ENCODE assay signal across 1 cellular context in genomic region chr1:11804666-11805453, GRCh38.
TF ChIP-seq lines count a peak whose summit lies in the region.

No MANE protein-coding gene starts in this region.

TF ChIP-seq in K562, 482 proteins besides CTCF, POLR2A, EP300 and RAD21 (continued from another document and continues in another):
- no peak for TF ChIP-seq IRF1 (CRISPR knock-in tag; IDR thresholded peaks at IDR 0.05; ENCODE audit: borderline replicate concordance)
- TF ChIP-seq ATF3 (IDR thresholded peaks at IDR 0.05) = no peak
- no peak for TF ChIP-seq ATF3 (CRISPR knock-in tag; conservative IDR thresholded peaks at IDR 0.05)
- TF ChIP-seq SRSF3 (IDR thresholded peaks at IDR 0.05; ENCODE audit: insufficient read depth, low read length) = no peak
- no peak for TF ChIP-seq ZNF586 (CRISPR knock-in tag; conservative IDR thresholded peaks at IDR 0.05)
- TF ChIP-seq RBM25 (IDR thresholded peaks at IDR 0.05; ENCODE audit: low read depth, low read length, severe bottlenecking) = no peak
- no peak for TF ChIP-seq EGR1 (conservative IDR thresholded peaks at IDR 0.05)
- TF ChIP-seq ZNF655 (CRISPR knock-in tag; IDR thresholded peaks at IDR 0.05) = no peak
- no peak for TF ChIP-seq STAT5B (CRISPR knock-in tag; IDR thresholded peaks at IDR 0.05)
- no peak for TF ChIP-seq PRDM10 (IDR thresholded peaks at IDR 0.05; ENCODE audit: partially characterized antibody)
- no peak for TF ChIP-seq JUNB (CRISPR knock-in tag; conservative IDR thresholded peaks at IDR 0.05)
- TF ChIP-seq HNRNPLL (IDR thresholded peaks at IDR 0.05; ENCODE audit: low read depth, low read length, poor library complexity, severe bottlenecking) = no peak
- TF ChIP-seq ZNF146 (CRISPR knock-in tag; IDR thresholded peaks at IDR 0.05; ENCODE audit: unreplicated experiment) = no peak
- 0 out of 2 replicates have a peak, but pooled peaks have one; percentile 41 for TF ChIP-seq RFX7 (CRISPR knock-in tag; IDR thresholded peaks at IDR 0.05)
- TF ChIP-seq ZNF354B (CRISPR knock-in tag; IDR thresholded peaks at IDR 0.05) = no peak
- no peak for TF ChIP-seq TCF7L2 (IDR thresholded peaks at IDR 0.05; ENCODE audit: low read depth, low read length)
- TF ChIP-seq HNRNPL (IDR thresholded peaks at IDR 0.05; ENCODE audit: low read depth, low read length) = no peak
- TF ChIP-seq COPS2 (conservative IDR thresholded peaks at IDR 0.05) = no peak
- no peak for TF ChIP-seq KLF6 (CRISPR knock-in tag; IDR thresholded peaks at IDR 0.05; ENCODE audit: borderline replicate concordance)
- TF ChIP-seq SIRT6 (IDR thresholded peaks at IDR 0.05; ENCODE audit: low read depth, low read length) = no peak
- no peak for TF ChIP-seq ZNF282 (CRISPR knock-in tag; IDR thresholded peaks at IDR 0.05)
- TF ChIP-seq U2AF2 (optimal IDR thresholded peaks at IDR 0.05; ENCODE audit: low read depth, low read length) = no peak
- TF ChIP-seq DDX20 (tag; IDR thresholded peaks at IDR 0.05; ENCODE audit: low read depth) = no peak
- TF ChIP-seq RFX1 (IDR thresholded peaks at IDR 0.05) = no peak
- TF ChIP-seq SUPT5H (IDR thresholded peaks at IDR 0.05) = peak; percentile 31; the same call in 1 of the 2 replicates
- no peak for TF ChIP-seq THRAP3 (IDR thresholded peaks at IDR 0.05; ENCODE audit: borderline replicate concordance)
- no peak for TF ChIP-seq NEUROD1 (IDR thresholded peaks at IDR 0.05; ENCODE audit: borderline replicate concordance, low read depth, low read length, partially characterized antibody)
- TF ChIP-seq RBM39 (optimal IDR thresholded peaks at IDR 0.05; ENCODE audit: low read depth, low read length) = no peak
- TF ChIP-seq TBP (optimal IDR thresholded peaks at IDR 0.05; ENCODE audit: low read depth, low read length) = no peak
- TF ChIP-seq CREBBP (IDR thresholded peaks at IDR 0.05; ENCODE audit: low read depth, low read length) = no peak
- 0 out of 2 replicates have a peak, but pooled peaks have one; percentile 8 for TF ChIP-seq ATF6 (CRISPR knock-in tag; IDR thresholded peaks at IDR 0.05)
- no peak for TF ChIP-seq KAT7 (CRISPR knock-in tag; IDR thresholded peaks at IDR 0.05; ENCODE audit: borderline replicate concordance)
- 0 out of 2 replicates have a peak, but pooled peaks have one; percentile 41 for TF ChIP-seq SMAD4 (CRISPR knock-in tag; conservative IDR thresholded peaks at IDR 0.05)
- no peak for TF ChIP-seq ZNF77 (CRISPR knock-in tag; IDR thresholded peaks at IDR 0.05)
- TF ChIP-seq XRCC3 (IDR thresholded peaks at IDR 0.05) = no peak
- TF ChIP-seq SMARCA5 (IDR thresholded peaks at IDR 0.05) = peak; percentile 60; the same call in 1 of the 2 replicates
- no peak for TF ChIP-seq FOS (IDR thresholded peaks at IDR 0.05; ENCODE audit: extremely low read depth, insufficient read length)
- TF ChIP-seq NR2C2 (CRISPR knock-in tag; IDR thresholded peaks at IDR 0.05) = no peak
- no peak for TF ChIP-seq NR2C2 (tag; IDR thresholded peaks at IDR 0.05)
- no peak for TF ChIP-seq RB1 (IDR thresholded peaks at IDR 0.05; ENCODE audit: low read depth)
- no peak for TF ChIP-seq TARDBP (IDR thresholded peaks at IDR 0.05)
- TF ChIP-seq RNF219 (CRISPR knock-in tag; IDR thresholded peaks at IDR 0.05) = no peak
- no peak for TF ChIP-seq JUN (IDR thresholded peaks at IDR 0.05; ENCODE audit: borderline replicate concordance, low read depth, low read length)
- no peak for TF ChIP-seq JUN (CRISPR knock-in tag; IDR thresholded peaks at IDR 0.05; ENCODE audit: borderline replicate concordance)
- TF ChIP-seq HBP1 (CRISPR knock-in tag; IDR thresholded peaks at IDR 0.05) = no peak
- no peak for TF ChIP-seq CBX5 (IDR thresholded peaks at IDR 0.05; ENCODE audit: borderline replicate concordance, low read depth)
- TF ChIP-seq STAT5A (IDR thresholded peaks at IDR 0.05; ENCODE audit: borderline replicate concordance, low read length) = no peak
- TF ChIP-seq MCM7 (IDR thresholded peaks at IDR 0.05) = no peak
- TF ChIP-seq ETV6 (IDR thresholded peaks at IDR 0.05; ENCODE audit: borderline replicate concordance in 1 of 2, low read depth in 2 of 2, low read length in 1 of 2) = no peak
- TF ChIP-seq ETV6 (CRISPR knock-in tag; IDR thresholded peaks at IDR 0.05; ENCODE audit: borderline replicate concordance) = no peak
- TF ChIP-seq FOXA1 (IDR thresholded peaks at IDR 0.05; ENCODE audit: borderline replicate concordance) = no peak
- no peak for TF ChIP-seq MAFF (IDR thresholded peaks at IDR 0.05; ENCODE audit: low read length)
- TF ChIP-seq REST (CRISPR knock-in tag; IDR thresholded peaks at IDR 0.05; ENCODE audit: low read depth) = no peak
- TF ChIP-seq NCOR1 (IDR thresholded peaks at IDR 0.05) = no peak
